In genomic region chr16:79600636-79601091, GRCh38 we compare ENCODE assay signal across 8 cellular contexts. TPM values are rescaled to one million over a fixed set of nuclear protein-coding genes. Genes with fewer than 3 reads are reported as not detected.
DNase-seq lines count a peak whose midpoint lies in the region; ATAC-seq lines count a peak whose summit lies in the region.

Gene MAF (minus strand): TSS chr16:79600737. CDS start chr16:79599902, 835 bp downstream.

- H3K9me3 Mint-ChIP-seq in activated CD4-positive, alpha-beta memory T cell treated with anti-CD3 and anti-CD28 coated beads for 36 hours: no peaks in the 10 kb centered on the region

- peak within 1 kb of the TSS; percentile 96 for H3K4me3 Mint-ChIP-seq in activated CD4-positive, alpha-beta memory T cell treated with anti-CD3 and anti-CD28 coated beads for 36 hours

- peak within 1 kb of the TSS; percentile 98 for H3K27ac Mint-ChIP-seq in activated CD4-positive, alpha-beta memory T cell treated with anti-CD3 and anti-CD28 coated beads for 36 hours

- intact Hi-C loops in activated CD4-positive, alpha-beta memory T cell treated with anti-CD3 and anti-CD28 coated beads for 36 hours (cut with micrococcal nuclease): loop anchor here (1.0 to 10.0 kb wide), 18 partner anchors 112 to 1502 kb away; partner anchors contain the start of gene WWOX

- CTCF ChIA-PET in activated CD4-positive, alpha-beta memory T cell treated with anti-CD3 and anti-CD28 coated beads for 36 hours (lab: Charles Lee): interaction anchor here (0.6 to 2.8 kb wide), 11 partner anchors 11 to 895 kb away, joined by 3 to 18 read pairs (median 6); no protein-coding TSS in a partner anchor

- H3K4me1 Mint-ChIP-seq in activated CD4-positive, alpha-beta memory T cell treated with anti-CD3 and anti-CD28 coated beads for 36 hours (ENCODE audit: low read depth): peaks cover 34% of the 10 kb centered on the region

- no peak for ATAC-seq in HG03457 (IDR thresholded peaks at IDR 0.05; ENCODE audit: unreplicated experiment)

- H3K36me3 Mint-ChIP-seq in activated CD4-positive, alpha-beta memory T cell treated with anti-CD3 and anti-CD28 coated beads for 36 hours: peaks cover 44% of the 10 kb centered on the region

- H3K27me3 Mint-ChIP-seq in activated CD4-positive, alpha-beta memory T cell treated with anti-CD3 and anti-CD28 coated beads for 36 hours: peaks cover 3% of the 10 kb centered on the region

- in situ Hi-C loops in ACHN (cut with HindIII; ENCODE audit: low pct_ligation_motif_present, low pct_unique_long_range_greater_than_20kb, low sequenced_read_pairs): no loop called here

- DNase-seq in ACHN (peak; percentile 30), H4 (ENCODE audit: low spot score) (peak; percentile 95), NCI-H226 (peak; percentile 89), dedifferentiated amniotic fluid mesenchymal stem cell (ENCODE audit: extremely low spot score) (peak; percentile 47), kidney tubule cell (ENCODE audit: low spot score) (peak; percentile 95)
- DNase-seq in activated CD4-positive, alpha-beta memory T cell treated with anti-CD3 and anti-CD28 coated beads for 36 hours: peak; percentile 96
- peak; percentile 74 to 82 (median 81) for DNase-seq in stimulated activated CD4-positive, alpha-beta T cell treated with anti-CD3 and anti-CD28 coated beads, Interleukin-12 subunit alpha, Interleukin-12 subunit beta, amount 100 ng/mL, for 48 hours (ENCODE audit: low read depth in 2 of 3, low spot score in 1 of 3)

- POLR2A ChIA-PET in activated CD4-positive, alpha-beta memory T cell treated with anti-CD3 and anti-CD28 coated beads for 36 hours (lab: Charles Lee): interaction anchor here (0.5 to 4.4 kb wide), 40 partner anchors 8 to 866 kb away, joined by 3 to 44 read pairs (median 4); no protein-coding TSS in a partner anchor

RNA-seq across cellular contexts. Expression of gene MAF, which starts in this region (rescaled TPM):
- 6.6 and 7.9 TPM in 2 replicates for total RNA-seq in H4 (2014; rRNA removed; shearing (Covaris generic))
- total RNA-seq in activated CD4-positive, alpha-beta memory T cell treated with anti-CD3 and anti-CD28 coated beads for 36 hours: 100 to 1,000 TPM; 345 to 360 TPM

Comparison
In these comparisons a context has a peak if more than half of its experiments do, and no peak if none do; other contexts are left out.
1. RNA of gene MAF (total RNA-seq): 345 to 360 TPM in activated CD4-positive, alpha-beta memory T cell treated with anti-CD3 and anti-CD28 coated beads for 36 hours; 6.6 to 7.9 TPM in H4; every median in the first group is over 10 times any median in the second.
2. DNase-seq: peak in every context shown above with its lines; median percentile 96 in activated CD4-positive, alpha-beta memory T cell treated with anti-CD3 and anti-CD28 coated beads for 36 hours; 95 in H4; 95 in kidney tubule cell; 89 in NCI-H226; 81 in stimulated activated CD4-positive, alpha-beta T cell treated with anti-CD3 and anti-CD28 coated beads, Interleukin-12 subunit alpha, Interleukin-12 subunit beta, amount 100 ng/mL, for 48 hours; 47 in dedifferentiated amniotic fluid mesenchymal stem cell; 30 in ACHN.